13 cellular contexts compared by ENCODE assay signal in genomic region chr5:151569132-151570046, GRCh38. TPM values are rescaled to one million over a fixed set of nuclear protein-coding genes. Genes with fewer than 3 reads are reported as not detected.
A peak's percentile ranks its signal among the peaks of the same experiment; 100 is the strongest.
DNase-seq lines count a peak whose midpoint lies in the region; ATAC-seq and TF ChIP-seq lines count a peak whose summit lies in the region.
"Had no signal": no experiment of that assay in that cellular context is flagged by ENCODE, and none has a peak within 500 bp of the region (broad histone marks: within the 10 kb centered on the region; RNA-seq: fewer than 3 reads in every experiment).

No MANE protein-coding gene starts in this region.

- no peaks in the 10 kb centered on the region for H3K79me2 ChIP-seq in OCI-LY3 (ENCODE audit: low read length)

- CTCF ChIA-PET in CD8-positive, alpha-beta memory T cell (lab: Charles Lee): interaction anchor here (0.8 kb wide), 1 partner anchor 11 kb away, joined by 4 read pairs; no protein-coding TSS in a partner anchor

- peak overlapping the region; percentile 77 for H3K4me2 ChIP-seq in OCI-LY3 (ENCODE audit: low read length)

- H3K9me3 Mint-ChIP-seq in CD8-positive, alpha-beta memory T cell: no peaks in the 10 kb centered on the region

- DNase-seq in stimulated activated CD4-positive, alpha-beta T cell treated with anti-CD3 and anti-CD28 coated beads, Interleukin-12 subunit alpha, Interleukin-12 subunit beta, amount 100 ng/mL, for 48 hours (ENCODE audit: low read depth in 2 of 3, low spot score in 1 of 3): peak; percentile 14 to 20 (median 20)
- DNase-seq in stimulated activated CD4-positive, alpha-beta T cell treated with anti-CD3 and anti-CD28 coated beads, Interleukin-4, amount 100 ng/mL, for 4 hours: no peak
- no peak for DNase-seq in heart right ventricle
- DNase-seq in aorta: no peak
- DNase-seq in CD8-positive, alpha-beta memory T cell: no peak
- DNase-seq in DMS153 (lab: John Stamatoyannopoulos, UW): no peak
- no peak for DNase-seq in amniotic stem cell (lab: John Stamatoyannopoulos, UW)
- DNase-seq: activated gamma-delta T cell, NCI-H1092 treated with DMSO at 0.1 percent for 48 hours had no signal

- POLR2A ChIA-PET in CD8-positive, alpha-beta memory T cell (lab: Charles Lee): no interaction called here

- peak overlapping the region; percentile 52; the same call in 1 of the 2 replicates for H2AFZ ChIP-seq in OCI-LY3 (ENCODE audit: low read depth, low read length)

- H3K4me3 Mint-ChIP-seq in CD8-positive, alpha-beta memory T cell: no peak overlapping the region
- H3K4me3 Mint-ChIP-seq: CD14-positive monocyte had no signal

- H3K4me3 ChIP-seq in OCI-LY3 (ENCODE audit: low read length): peak overlapping the region; percentile 39; the same call in 1 of the 2 replicates
- no peak overlapping the region for H3K4me3 ChIP-seq in heart right ventricle
- no peak overlapping the region for H3K4me3 ChIP-seq in aorta (ENCODE audit: low read length in 2 of 2)
- H3K4me3 ChIP-seq in CD8-positive, alpha-beta memory T cell (ENCODE audit: low read length): no peak overlapping the region
- H3K4me3 ChIP-seq: SJSA1 had no signal

- TF ChIP-seq CTCF in OCI-LY3 (IDR thresholded peaks at IDR 0.05; ENCODE audit: low read depth, low read length) (no peak), heart right ventricle (IDR thresholded peaks at IDR 0.05) (no peak)

- ATAC-seq in heart right ventricle (peak in 7 of 8 donors; percentile 20 to 71 (median 62)), aorta (ENCODE audit: low FRiP score) (peak; percentile 9)

- no peaks in the 10 kb centered on the region for H3K4me1 Mint-ChIP-seq in CD8-positive, alpha-beta memory T cell
- H3K4me1 Mint-ChIP-seq: CD14-positive monocyte had no signal

- H3K27ac ChIP-seq in OCI-LY3 (ENCODE audit: low read length) (peak overlapping the region; percentile 53; the same call in 1 of the 2 replicates), heart right ventricle (no peak overlapping the region), aorta (ENCODE audit: low read depth in 1 of 2, low read length in 2 of 2) (no peak overlapping the region)
- H3K27ac ChIP-seq in CD8-positive, alpha-beta memory T cell (ENCODE audit: low read depth, low read length): no peak overlapping the region
- H3K27ac ChIP-seq: SJSA1 had no signal

- H3K9me3 ChIP-seq in OCI-LY3 (ENCODE audit: insufficient read depth, low read length) (no peaks in the 10 kb centered on the region), heart right ventricle (no peaks in the 10 kb centered on the region), aorta (ENCODE audit: control insufficient read depth, low read length) (no peaks in the 10 kb centered on the region)
- no peaks in the 10 kb centered on the region for H3K9me3 ChIP-seq in CD8-positive, alpha-beta memory T cell (ENCODE audit: low read length)
- H3K9me3 ChIP-seq: SJSA1 had no signal

- peaks cover 20 to 33% of the 10 kb centered on the region in 2 donors for H3K27me3 Mint-ChIP-seq in CD8-positive, alpha-beta memory T cell

- intact Hi-C loops in heart right ventricle (cut with DNase I): no loop called here
- intact Hi-C loops in aorta (cut with DNase I): no loop called here

- H4K20me1 ChIP-seq in OCI-LY3 (ENCODE audit: insufficient read depth, low read length): no peaks in the 10 kb centered on the region

- H3K36me3 Mint-ChIP-seq in CD8-positive, alpha-beta memory T cell: no peaks in the 10 kb centered on the region
- H3K36me3 Mint-ChIP-seq: CD14-positive monocyte had no signal

- no peak overlapping the region; the same call in 1 of the 2 replicates for H3K9ac ChIP-seq in OCI-LY3 (ENCODE audit: low read length)

- H3K36me3 ChIP-seq in OCI-LY3 (replicated peaks; ENCODE audit: low read depth, low read length) (no peaks in the 10 kb centered on the region), heart right ventricle (no peaks in the 10 kb centered on the region), aorta (ENCODE audit: control insufficient read depth in 1 of 2, insufficient read depth in 2 of 2, low read length in 1 of 2) (no peaks in the 10 kb centered on the region)
- no peaks in the 10 kb centered on the region for H3K36me3 ChIP-seq in CD8-positive, alpha-beta memory T cell (ENCODE audit: insufficient read depth, low read length)
- H3K36me3 ChIP-seq: SJSA1 had no signal

- H3K27me3 ChIP-seq in OCI-LY3 (ENCODE audit: low read depth, low read length) (no peaks in the 10 kb centered on the region), heart right ventricle (peaks cover 0 to 11% (median 0%) of the 10 kb centered on the region in 7 donors), aorta (ENCODE audit: control insufficient read depth in 1 of 2, insufficient read depth in 2 of 2, low read length in 1 of 2) (no peaks in the 10 kb centered on the region)
- H3K27me3 ChIP-seq in CD8-positive, alpha-beta memory T cell (ENCODE audit: insufficient read depth, low read length, poor library complexity, severe bottlenecking): no peaks in the 10 kb centered on the region

- no peak overlapping the region for H3K27ac Mint-ChIP-seq in CD8-positive, alpha-beta memory T cell
- H3K27ac Mint-ChIP-seq: CD14-positive monocyte had no signal

- 49 to 52% methylated on average over 8 of the region's 8 CpGs for WGBS in heart right ventricle, 2 donors
- WGBS in aorta, 2 donors: 58% methylated on average over 8 of the region's 8 CpGs

- H3K4me1 ChIP-seq in OCI-LY3 (ENCODE audit: low read length): peaks cover 21% of the 10 kb centered on the region
- peaks cover 0 to 15% (median 3%) of the 10 kb centered on the region in 9 donors for H3K4me1 ChIP-seq in heart right ventricle
- H3K4me1 ChIP-seq in aorta (ENCODE audit: control insufficient read depth in 1 of 2, insufficient read depth in 2 of 2, low read length in 2 of 2): no peaks in the 10 kb centered on the region
- no peaks in the 10 kb centered on the region for H3K4me1 ChIP-seq in CD8-positive, alpha-beta memory T cell (ENCODE audit: insufficient read depth, low read length)
- H3K4me1 ChIP-seq: SJSA1 had no signal

RNA-seq across cellular contexts. Expression of gene FAT2, which starts 21.7 kb away (rescaled TPM):
- total RNA-seq in heart right ventricle (under 1 TPM in 7 of 10 donors, not detected in 3; 0.02 to 0.13 (median 0.02) TPM), aorta (under 1 TPM in 1 of 2 donors, not detected in 1; 0.15 TPM)
- polyA plus RNA-seq in heart right ventricle (under 1 TPM in 1 of 2 donors, not detected in 1; 0.01 TPM), aorta (not detected)
- total RNA-seq in CD8-positive, alpha-beta memory T cell: not detected
- not detected for polyA plus RNA-seq in CD8-positive, alpha-beta memory T cell
- total RNA-seq: mononuclear cell had no signal
- polyA plus RNA-seq: CD14-positive monocyte had no signal

Comparison
In these comparisons a context has a peak if more than half of its experiments do, and no peak if none do; other contexts are left out.
1. DNase-seq: peak in stimulated activated CD4-positive, alpha-beta T cell treated with anti-CD3 and anti-CD28 coated beads, Interleukin-12 subunit alpha, Interleukin-12 subunit beta, amount 100 ng/mL, for 48 hours (3 of 3); none in stimulated activated CD4-positive, alpha-beta T cell treated with anti-CD3 and anti-CD28 coated beads, Interleukin-4, amount 100 ng/mL, for 4 hours (0 of 2), heart right ventricle (0 of 2), aorta (0 of 2), CD8-positive, alpha-beta memory T cell (0 of 5), DMS153 (single experiment) and amniotic stem cell (single experiment).